Comparison of ENCODE assay signal across 20 cellular contexts in genomic region chr11:77106321-77106720, GRCh38. TPM values are rescaled to one million over a fixed set of nuclear protein-coding genes. Genes with fewer than 3 reads are reported as not detected.
DNase-seq lines count a peak whose midpoint lies in the region; ATAC-seq, FAIRE-seq and TF ChIP-seq lines count a peak whose summit lies in the region.
"Had no signal": no experiment of that assay in that cellular context is flagged by ENCODE, and none has a peak within 500 bp of the region (broad histone marks: within the 10 kb centered on the region; RNA-seq: fewer than 3 reads in every experiment).

No MANE protein-coding gene starts in this region.

- H3K27ac ChIP-seq in A549 = peak overlapping the region in 1 of 2 experiments; percentile 83; a peak in 4 of 6 replicates
- H3K27ac ChIP-seq: hepatocyte, HL-60, neutrophil, right atrium auricular region, SJCRH30, stomach had no signal

- POLR2A ChIA-PET in A549 (lab: Yijun Ruan, JAX) = interaction anchor here (1.5 kb wide), 1 partner anchor 40 kb away, joined by 4 read pairs; the partner anchor contains the start of gene CAPN5

- TF ChIP-seq POLR2A in A549 (IDR thresholded peaks at IDR 0.05; ENCODE audit: low read length) (no peak), H54 (IDR thresholded peaks at IDR 0.05; ENCODE audit: low read depth, low read length) (no peak)

- no peak for TF ChIP-seq RAD21 in A549 (conservative IDR thresholded peaks at IDR 0.05 in 1 of 2, IDR thresholded peaks at IDR 0.05 in 1 of 2)

- WGBS in A549 (ENCODE audit: missing lambda C conversion rate) = 84% methylated on average over 4 of the region's 7 CpGs

- H3K4me2 ChIP-seq in A549 = peak overlapping the region; percentile 26; the same call in 1 of the 3 replicates
- H3K4me2 ChIP-seq: hepatocyte had no signal

- H3K4me3 ChIP-seq in A549 = no peak overlapping the region
- H3K4me3 ChIP-seq: hepatocyte, right atrium auricular region, SJCRH30, stomach had no signal

- no peak for TF ChIP-seq CTCF in A549 (IDR thresholded peaks at IDR 0.05)

- TF ChIP-seq EP300 in A549 (IDR thresholded peaks at IDR 0.05) = no peak

- H3K9me3 ChIP-seq in A549 = no peaks in the 10 kb centered on the region
- H3K9me3 ChIP-seq: neutrophil, right atrium auricular region, SJCRH30, stomach had no signal

- H3K4me1 ChIP-seq in A549 = peaks cover 58% of the 10 kb centered on the region

- CTCF ChIA-PET in A549 (lab: Yijun Ruan, JAX) = interaction anchor here (0.6 to 23.6 kb wide), 13 partner anchors 7 to 1150 kb away, joined by 3 to 290 read pairs (median 5); partner anchors contain the start of gene MYO7A

- ATAC-seq in A549 (no peak), left lobe of liver (peak; percentile 76), HG03039 (IDR thresholded peaks at IDR 0.05; ENCODE audit: unreplicated experiment) (no peak)
- ATAC-seq: activated CD8-positive, alpha-beta memory T cell treated with anti-CD3 and anti-CD28 coated beads, Interleukin-2, amount 10 ng/mL, durations not matched to agents 7 days and 5 days had no signal

- FAIRE-seq in A549 (lab: Jason Lieb, UNC) (no peak), H54 (lab: Jason Lieb, UNC) (no peak)
- FAIRE-seq: kidney had no signal

- DNase-seq in A549 (ENCODE audit: low read depth in 1 of 2, low spot score in 1 of 2) (no peak), H54 (ENCODE audit: insufficient read length, low spot score) (peak; percentile 70), SKM-1 treated with dmso at 0.1 percent for 144 hours (lab: John Stamatoyannopoulos, UW; ENCODE audit: unreplicated experiment) (peak; percentile 18), left lobe of liver (ENCODE audit: low spot score) (no peak), dedifferentiated amniotic fluid mesenchymal stem cell (ENCODE audit: extremely low spot score) (no peak), middle frontal gyrus (ENCODE audit: extremely low spot score, low spot score) (no peak), HCEC 1CT (no peak)
- DNase-seq: activated CD4-positive, alpha-beta T cell treated with anti-CD3 and anti-CD28 coated beads for 1 hour; activated CD8-positive, alpha-beta memory T cell treated with anti-CD3 and anti-CD28 coated beads, Interleukin-2, amount 10 ng/mL, durations not matched to agents 7 days and 5 days; kidney; NCI-H1417; SJCRH30; stomach had no signal

TF ChIP-seq in A549, 52 proteins besides CTCF, POLR2A, EP300 and RAD21:
- no peak for TF ChIP-seq PBX3 (IDR thresholded peaks at IDR 0.05)
- TF ChIP-seq RCOR1 (IDR thresholded peaks at IDR 0.05; ENCODE audit: low read depth, low read length) = no peak
- TF ChIP-seq ZC3H11A (IDR thresholded peaks at IDR 0.05) = no peak
- no peak for TF ChIP-seq BHLHE40 (IDR thresholded peaks at IDR 0.05; ENCODE audit: low read depth, low read length)
- TF ChIP-seq ESRRA (IDR thresholded peaks at IDR 0.05; ENCODE audit: borderline replicate concordance, low read length) = no peak
- no peak for TF ChIP-seq HOXB5 (CRISPR knock-in tag; IDR thresholded peaks at IDR 0.05)
- no peak for TF ChIP-seq GATA3 (IDR thresholded peaks at IDR 0.05; ENCODE audit: borderline replicate concordance)
- TF ChIP-seq REST (IDR thresholded peaks at IDR 0.05) = no peak
- TF ChIP-seq NR3C1 (IDR thresholded peaks at IDR 0.05) = no peak

RNA-seq across cellular contexts. Expression of gene OMP, which starts 3.7 kb away (rescaled TPM):
- polyA plus RNA-seq in A549 (2011; rRNA removed) = 0.34 TPM in 1 of 2 replicates, not detected in the other
- not detected in 2 replicates for polyA plus RNA-seq in A549 (2012; cell fraction: cytosol; rRNA removed)
- polyA plus RNA-seq in A549 (2012; cell fraction: nucleus; rRNA removed) = 1.7 TPM in 1 of 2 replicates, not detected in the other
- not detected in 3 replicates for polyA plus RNA-seq in A549 (2017; fragmentation: RNase III; extraction: RNeasy Plus Mini Kit Qiagen cat#74134 plus additional on column Dnase treatment)
- 0.68 TPM in 1 of 2 replicates, not detected in the other for polyA minus RNA-seq in A549 (2011; rRNA and poly(A)+ RNA removed)
- 3.4 TPM for total RNA-seq in left lobe of liver
- total RNA-seq: activated CD8-positive, alpha-beta memory T cell treated with anti-CD3 and anti-CD28 coated beads, Interleukin-2, amount 10 ng/mL, durations not matched to agents 7 days and 5 days; chondrocyte; hepatocyte; mesenteric fat pad; right atrium auricular region had no signal
- polyA plus RNA-seq: hepatocyte had no signal

RNA-seq across cellular contexts. Expression of gene MYO7A, which starts 21.7 kb away (rescaled TPM):
- polyA plus RNA-seq in A549 (2011; rRNA removed) (1.7 and 2.6 TPM in 2 replicates), A549 (2017; fragmentation: RNase III; extraction: RNeasy Plus Mini Kit Qiagen cat#74134 plus additional on column Dnase treatment) (1.4 to 2.7 TPM (median 2.1 TPM) in 3 replicates)
- polyA plus RNA-seq in A549 (2012; cell fraction: cytosol; rRNA removed) = 1.1 and 1.4 TPM in 2 replicates
- polyA plus RNA-seq in A549 (2012; cell fraction: nucleus; rRNA removed) = 7.6 and 7.8 TPM in 2 replicates
- polyA minus RNA-seq in A549 (2011; rRNA and poly(A)+ RNA removed) = 2.3 and 3.0 TPM in 2 replicates
- 38.5 TPM for total RNA-seq in left lobe of liver
- total RNA-seq: chondrocyte had no signal

RNA-seq across cellular contexts. Expression of gene CAPN5, which starts 39.5 kb away (rescaled TPM):
- polyA plus RNA-seq in A549 (2011; rRNA removed) (12.9 and 16.6 TPM in 2 replicates), A549 (2017; fragmentation: RNase III; extraction: RNeasy Plus Mini Kit Qiagen cat#74134 plus additional on column Dnase treatment) (6.8 to 9.4 TPM (median 8.9 TPM) in 3 replicates)
- polyA plus RNA-seq in A549 (2012; cell fraction: cytosol; rRNA removed) = 4.6 and 6.4 TPM in 2 replicates
- 11.6 and 12.2 TPM in 2 replicates for polyA plus RNA-seq in A549 (2012; cell fraction: nucleus; rRNA removed)
- polyA minus RNA-seq in A549 (2011; rRNA and poly(A)+ RNA removed) = 18.2 and 19.7 TPM in 2 replicates
- total RNA-seq in left lobe of liver = 78.1 TPM

Comparison
In these comparisons a context has a peak if more than half of its experiments do, and no peak if none do; other contexts are left out.
1. DNase-seq: peak in H54 (single experiment) and SKM-1 treated with dmso at 0.1 percent for 144 hours (single experiment); none in A549 (0 of 2), left lobe of liver (single experiment), dedifferentiated amniotic fluid mesenchymal stem cell (single experiment), middle frontal gyrus (single experiment) and HCEC 1CT (single experiment).